Comparison of ENCODE assay signal across 18 cellular contexts in genomic region chr2:54808642-54809041, GRCh38.
"Had no signal": no experiment of that assay in that cellular context is flagged by ENCODE, and none has a peak within 500 bp of the region (broad histone marks: within the 10 kb centered on the region; RNA-seq: fewer than 3 reads in every experiment).

No MANE protein-coding gene starts in this region.

- H3K4me3 ChIP-seq: ascending aorta, breast epithelium, heart left ventricle, lung, psoas muscle, sigmoid colon had no signal

- H3K9me3 ChIP-seq: ascending aorta, breast epithelium had no signal

- H3K27me3 ChIP-seq: ascending aorta, breast epithelium, heart left ventricle, sigmoid colon had no signal

- DNase-seq: activated naive CD4-positive, alpha-beta T cell; activated naive CD8-positive, alpha-beta T cell treated with anti-CD3 and anti-CD28 coated beads, Interleukin-2, amount 10 ng/mL, durations not matched to agents 7 days and 5 days; cerebellar nuclear complex; dermis blood vessel endothelial cell; effector memory CD8-positive, alpha-beta T cell; erythroblast; foreskin melanocyte; heart left ventricle; immature natural killer cell; left colon; midbrain; psoas muscle; sigmoid colon; stimulated activated CD4-positive, alpha-beta T cell treated with anti-CD3 and anti-CD28 coated beads, Interleukin-12 subunit alpha, Interleukin-12 subunit beta, amount 100 ng/mL, for 4 hours; stimulated activated CD4-positive, alpha-beta T cell treated with anti-CD3 and anti-CD28 coated beads, Interleukin-2, amount 100 ng/mL, for 24 hours had no signal

- H3K36me3 ChIP-seq: ascending aorta, breast epithelium, heart left ventricle, sigmoid colon had no signal

- H3K4me1 ChIP-seq: ascending aorta, breast epithelium, heart left ventricle, psoas muscle had no signal
